ENCODE assay signal across 11 cellular contexts in genomic region chr1:176480750-176481149, GRCh38.
"Had no signal": no experiment of that assay in that cellular context is flagged by ENCODE, and none has a peak within 500 bp of the region (broad histone marks: within the 10 kb centered on the region; RNA-seq: fewer than 3 reads in every experiment).

No MANE protein-coding gene starts in this region.

- H3K36me3 ChIP-seq: HAP-1 had no signal

- H3K4me2 ChIP-seq: GM23338 had no signal

- DNase-seq: GM23248, GOT3, H7, H9, HCEC 1CT, HFFc6 had no signal

- H3K9ac ChIP-seq: GM23248 had no signal

- H3K27ac ChIP-seq: GM23248 had no signal

- H3K4me3 ChIP-seq: GM23248, GM23338, HAP-1 had no signal

- H2AFZ ChIP-seq: GM23248 had no signal

- H3K9me3 ChIP-seq: HAP-1 had no signal

- H3K27ac Mint-ChIP-seq: GM23338, H9, HFFc6 had no signal

- H3K4me3 Mint-ChIP-seq: GM23338, H9, HFFc6 had no signal

- ATAC-seq: HCT116 had no signal

- H3K4me1 ChIP-seq: HAP-1 had no signal

- H3K9me3 Mint-ChIP-seq: GM23338, H9 had no signal

- FAIRE-seq: H1, H54 had no signal
